15 cellular contexts compared by ENCODE assay signal in the genomic region with DNA sequence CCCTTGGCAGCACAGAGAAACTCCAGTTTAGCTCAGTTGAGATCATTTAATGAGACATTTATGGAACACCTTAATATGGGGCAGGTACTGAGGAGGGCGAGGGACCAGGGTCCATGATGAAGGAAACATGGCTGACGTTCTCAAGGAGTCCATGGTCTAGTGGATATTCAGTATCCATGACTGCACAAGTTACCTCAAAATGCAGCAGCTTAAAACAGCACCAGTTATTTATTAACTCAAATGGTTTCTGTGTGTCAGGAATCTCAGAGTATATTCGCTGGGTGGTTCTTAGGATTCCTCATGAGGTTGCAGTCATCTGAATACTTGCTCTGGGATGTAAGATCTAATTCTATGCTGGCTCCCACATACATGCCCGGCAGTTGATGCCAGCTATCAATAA.
"Had no signal": no experiment of that assay in that cellular context is flagged by ENCODE, and none has a peak within 500 bp of the region (broad histone marks: within the 10 kb centered on the region; RNA-seq: fewer than 3 reads in every experiment).

No MANE protein-coding gene starts in this region.

- H3K4me3 ChIP-seq: body of pancreas, mucosa of descending colon, psoas muscle had no signal

- H3K27me3 ChIP-seq: body of pancreas had no signal

- ATAC-seq: body of pancreas, mucosa of descending colon, natural killer cell, psoas muscle had no signal

- FAIRE-seq: keratinocyte, TTC549, urothelium cell line had no signal

- H3K9me3 ChIP-seq: body of pancreas, mucosa of descending colon, psoas muscle had no signal

- H3K27ac ChIP-seq: body of pancreas, psoas muscle had no signal

- DNase-seq: activated CD4-positive, alpha-beta T cell treated with anti-CD3 and anti-CD28 coated beads, Interleukin-2, amount 50 U/mL, for 1 hour; activated CD4-positive, CD25-positive, alpha-beta regulatory T cell; activated T-cell treated with anti-CD3 and anti-CD28 coated beads for 4 hours; body of pancreas; endodermal cell; glutamatergic neuron; mucosa of descending colon; natural killer cell; nucleus accumbens; psoas muscle; stimulated activated CD4-positive, alpha-beta T cell treated with anti-CD3 and anti-CD28 coated beads, Interleukin-12 subunit alpha, Interleukin-12 subunit beta, amount 100 ng/mL, for 4 hours; T-helper 2 cell had no signal
